Comparison of ENCODE assay signal across 1 cellular context in genomic region chr9:97510797-97511761, GRCh38.
TF ChIP-seq lines count a peak whose summit lies in the region.

No MANE protein-coding gene starts in this region.

TF ChIP-seq in GM12878, 131 proteins besides CTCF, POLR2A, EP300 and RAD21 (continued from another document):
- no peak for TF ChIP-seq PRDM15 (CRISPR knock-in tag; IDR thresholded peaks at IDR 0.05)
- TF ChIP-seq NFXL1 (IDR thresholded peaks at IDR 0.05; ENCODE audit: borderline replicate concordance): no peak
- no peak for TF ChIP-seq MAX (IDR thresholded peaks at IDR 0.05; ENCODE audit: low read depth, low read length)
- no peak for TF ChIP-seq REST (IDR thresholded peaks at IDR 0.05; ENCODE audit: low read depth, low read length)
- peak; percentile 80 for TF ChIP-seq BCL3 (IDR thresholded peaks at IDR 0.05; ENCODE audit: borderline replicate concordance, insufficient read depth, low read depth, low read length, poor library complexity, severe bottlenecking)
- TF ChIP-seq LARP7 (IDR thresholded peaks at IDR 0.05): no peak
TF ChIP-seq in GM12878: peak in this region for 47.
